1 cellular context compared by ENCODE assay signal in the genomic region with DNA sequence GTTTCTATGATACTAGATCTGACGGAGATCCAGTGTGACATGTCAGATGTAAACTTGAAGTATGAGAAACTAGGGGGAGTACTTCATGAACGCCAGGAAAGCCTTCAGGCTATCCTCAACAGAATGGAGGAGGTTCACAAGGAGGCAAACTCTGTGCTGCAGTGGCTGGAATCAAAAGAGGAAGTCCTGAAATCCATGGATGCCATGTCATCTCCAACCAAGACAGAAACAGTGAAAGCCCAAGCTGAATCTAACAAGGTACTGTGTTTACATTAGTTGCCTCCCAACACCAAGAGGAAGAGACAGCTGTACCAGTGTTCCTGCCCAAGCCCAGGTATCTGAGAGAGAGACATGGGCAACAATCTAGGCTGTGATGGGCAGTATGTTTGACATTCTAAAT.
TF ChIP-seq lines count a peak whose summit lies in the region.

No MANE protein-coding gene starts in this region.

TF ChIP-seq in K562, 482 proteins besides CTCF, POLR2A, EP300 and RAD21 (continued from another document):
- TF ChIP-seq, protein P1, sequence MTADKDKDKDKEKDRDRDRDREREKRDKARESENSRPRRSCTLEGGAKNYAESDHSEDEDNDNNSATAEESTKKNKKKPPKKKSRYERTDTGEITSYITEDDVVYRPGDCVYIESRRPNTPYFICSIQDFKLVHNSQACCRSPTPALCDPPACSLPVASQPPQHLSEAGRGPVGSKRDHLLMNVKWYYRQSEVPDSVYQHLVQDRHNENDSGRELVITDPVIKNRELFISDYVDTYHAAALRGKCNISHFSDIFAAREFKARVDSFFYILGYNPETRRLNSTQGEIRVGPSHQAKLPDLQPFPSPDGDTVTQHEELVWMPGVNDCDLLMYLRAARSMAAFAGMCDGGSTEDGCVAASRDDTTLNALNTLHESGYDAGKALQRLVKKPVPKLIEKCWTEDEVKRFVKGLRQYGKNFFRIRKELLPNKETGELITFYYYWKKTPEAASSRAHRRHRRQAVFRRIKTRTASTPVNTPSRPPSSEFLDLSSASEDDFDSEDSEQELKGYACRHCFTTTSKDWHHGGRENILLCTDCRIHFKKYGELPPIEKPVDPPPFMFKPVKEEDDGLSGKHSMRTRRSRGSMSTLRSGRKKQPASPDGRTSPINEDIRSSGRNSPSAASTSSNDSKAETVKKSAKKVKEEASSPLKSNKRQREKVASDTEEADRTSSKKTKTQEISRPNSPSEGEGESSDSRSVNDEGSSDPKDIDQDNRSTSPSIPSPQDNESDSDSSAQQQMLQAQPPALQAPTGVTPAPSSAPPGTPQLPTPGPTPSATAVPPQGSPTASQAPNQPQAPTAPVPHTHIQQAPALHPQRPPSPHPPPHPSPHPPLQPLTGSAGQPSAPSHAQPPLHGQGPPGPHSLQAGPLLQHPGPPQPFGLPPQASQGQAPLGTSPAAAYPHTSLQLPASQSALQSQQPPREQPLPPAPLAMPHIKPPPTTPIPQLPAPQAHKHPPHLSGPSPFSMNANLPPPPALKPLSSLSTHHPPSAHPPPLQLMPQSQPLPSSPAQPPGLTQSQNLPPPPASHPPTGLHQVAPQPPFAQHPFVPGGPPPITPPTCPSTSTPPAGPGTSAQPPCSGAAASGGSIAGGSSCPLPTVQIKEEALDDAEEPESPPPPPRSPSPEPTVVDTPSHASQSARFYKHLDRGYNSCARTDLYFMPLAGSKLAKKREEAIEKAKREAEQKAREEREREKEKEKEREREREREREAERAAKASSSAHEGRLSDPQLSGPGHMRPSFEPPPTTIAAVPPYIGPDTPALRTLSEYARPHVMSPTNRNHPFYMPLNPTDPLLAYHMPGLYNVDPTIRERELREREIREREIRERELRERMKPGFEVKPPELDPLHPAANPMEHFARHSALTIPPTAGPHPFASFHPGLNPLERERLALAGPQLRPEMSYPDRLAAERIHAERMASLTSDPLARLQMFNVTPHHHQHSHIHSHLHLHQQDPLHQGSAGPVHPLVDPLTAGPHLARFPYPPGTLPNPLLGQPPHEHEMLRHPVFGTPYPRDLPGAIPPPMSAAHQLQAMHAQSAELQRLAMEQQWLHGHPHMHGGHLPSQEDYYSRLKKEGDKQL (CRISPR knock-in tag; IDR thresholded peaks at IDR 0.05; ENCODE audit: borderline replicate concordance): no peak
